Comparison of ENCODE assay signal across 1 cellular context in the genomic region with DNA sequence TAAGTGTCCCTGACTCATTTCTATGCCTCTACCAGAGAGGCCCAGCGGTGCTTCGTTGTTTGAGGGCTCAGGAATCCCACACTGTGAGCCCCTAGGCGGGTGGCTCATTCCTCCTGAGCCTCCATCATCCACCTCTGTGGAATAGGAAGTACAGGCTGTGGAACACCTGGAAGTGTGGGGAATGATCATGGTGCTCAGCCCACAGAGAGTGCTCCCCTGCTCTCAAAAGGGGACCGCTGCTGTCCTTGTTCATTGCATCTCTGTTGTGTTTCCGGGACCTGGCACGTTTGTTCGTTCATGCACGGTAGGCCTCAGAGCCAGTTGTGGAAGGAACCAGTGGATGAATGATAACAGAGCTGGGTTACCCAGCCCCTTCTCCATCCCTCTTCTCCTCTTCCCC.
A peak's percentile ranks its signal among the peaks of the same experiment; 100 is the strongest.
TF ChIP-seq lines count a peak whose summit lies in the region.

No MANE protein-coding gene starts in this region.

TF ChIP-seq in K562, 482 proteins besides CTCF, POLR2A, EP300 and RAD21:
- TF ChIP-seq ZNF263 (CRISPR knock-in tag; IDR thresholded peaks at IDR 0.05; ENCODE audit: borderline replicate concordance), result peak; percentile 88
- no peak for TF ChIP-seq ZKSCAN8 (CRISPR knock-in tag; IDR thresholded peaks at IDR 0.05)
- no peak for TF ChIP-seq RFX5 (IDR thresholded peaks at IDR 0.05; ENCODE audit: low read depth, low read length)
